In the genomic region with DNA sequence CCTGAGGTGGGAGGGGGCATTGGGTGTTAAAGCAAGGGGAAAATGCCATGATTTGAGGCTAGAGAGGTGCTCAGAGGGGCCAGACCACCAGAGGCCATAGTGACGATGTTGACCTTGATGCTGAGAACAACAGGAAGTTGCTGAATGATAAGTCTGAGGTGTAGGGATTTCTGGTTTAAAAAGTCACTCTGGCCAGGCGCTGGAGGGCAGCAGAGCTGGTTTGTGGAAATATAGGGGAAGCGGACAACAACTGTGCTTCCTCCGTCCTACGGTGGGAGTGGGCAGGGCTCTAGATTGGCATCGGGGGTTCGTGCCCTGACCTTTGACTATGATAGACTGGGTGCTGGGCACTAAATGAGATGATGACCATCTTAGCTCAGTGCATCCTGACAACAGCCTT, we compare ENCODE assay signal across 13 cellular contexts. TPM values are rescaled to one million over a fixed set of nuclear protein-coding genes. Genes with fewer than 3 reads are reported as not detected.
A peak's percentile ranks its signal among the peaks of the same experiment; 100 is the strongest.
DNase-seq lines count a peak whose midpoint lies in the region; ATAC-seq and TF ChIP-seq lines count a peak whose summit lies in the region.
"Had no signal": no experiment of that assay in that cellular context is flagged by ENCODE, and none has a peak within 500 bp of the region (broad histone marks: within the 10 kb centered on the region; RNA-seq: fewer than 3 reads in every experiment).

No MANE protein-coding gene starts in this region.

- peaks cover 6 to 94% (median 62%) of the 10 kb centered on the region in 12 donors for H3K4me1 ChIP-seq in heart left ventricle
- peaks cover 14% of the 10 kb centered on the region for H3K4me1 ChIP-seq in right cardiac atrium (ENCODE audit: control insufficient read depth, insufficient read depth, low read length)
- H3K4me1 ChIP-seq in rectal smooth muscle tissue (ENCODE audit: control insufficient read depth, insufficient read depth, low read length), result peaks cover 41% of the 10 kb centered on the region
- H3K4me1 ChIP-seq in aorta (ENCODE audit: control insufficient read depth in 1 of 2, insufficient read depth in 2 of 2, low read length in 2 of 2), result no peaks in the 10 kb centered on the region

- H3K27me3 ChIP-seq in heart left ventricle, result no peaks in the 10 kb centered on the region
- no peaks in the 10 kb centered on the region for H3K27me3 ChIP-seq in right cardiac atrium (ENCODE audit: control insufficient read depth, insufficient read depth)
- no peaks in the 10 kb centered on the region for H3K27me3 ChIP-seq in rectal smooth muscle tissue (ENCODE audit: control insufficient read depth, insufficient read depth, low read length)
- H3K27me3 ChIP-seq in aorta (ENCODE audit: control insufficient read depth in 1 of 2, insufficient read depth in 2 of 2, low read length in 1 of 2), result no peaks in the 10 kb centered on the region
- H3K27me3 ChIP-seq: brain microvascular endothelial cell had no signal

- 51 to 75% (median 67%) methylated on average over 7 of the region's 7 CpGs for WGBS in heart left ventricle, 4 donors
- 57% methylated on average over 7 of the region's 7 CpGs for WGBS in right cardiac atrium
- WGBS in aorta, 2 donors, result 57 to 59% methylated on average over 7 of the region's 7 CpGs

- TF ChIP-seq CTCF in heart left ventricle (IDR thresholded peaks at IDR 0.05), result peak in 5 of 12 donors; percentile 12 to 35 (median 18)

- ATAC-seq in heart left ventricle (peak in 2 of 4 donors; percentile 0 to 5), right cardiac atrium (peak; percentile 0 to 5), aorta (ENCODE audit: low FRiP score) (no peak), HG02610 (IDR thresholded peaks at IDR 0.05; ENCODE audit: unreplicated experiment) (no peak), HG02798 (IDR thresholded peaks at IDR 0.05; ENCODE audit: poor library complexity, unreplicated experiment) (no peak)
- ATAC-seq: GM12878 had no signal

- intact Hi-C loops in heart left ventricle (cut with DNase I), result no loop called here
- intact Hi-C loops in cardiac septum (cut with DNase I), result no loop called here
- intact Hi-C loops in right cardiac atrium (cut with DNase I), result loop anchor here in 1 of 4 donors (5.0 kb wide), 1 partner anchor 47 kb away; a partner anchor contains a TSS
- intact Hi-C loops in aorta (cut with DNase I), result loop anchor here in 1 of 2 donors (5.0 kb wide), 1 partner anchor 37 kb away; no protein-coding TSS in a partner anchor

- no peak overlapping the region for H3K9ac ChIP-seq in rectal smooth muscle tissue (ENCODE audit: low read length)

- no peaks in the 10 kb centered on the region for H3K9me3 ChIP-seq in heart left ventricle
- no peaks in the 10 kb centered on the region for H3K9me3 ChIP-seq in right cardiac atrium (ENCODE audit: control insufficient read depth, low read length)
- no peaks in the 10 kb centered on the region for H3K9me3 ChIP-seq in aorta (ENCODE audit: control insufficient read depth, low read length)

- DNase-seq in heart left ventricle, result peak in 1 of 5 donors; percentile 30
- no peak for DNase-seq in cardiac septum (ENCODE audit: low spot score)
- peak in 2 of 3 donors; percentile 49 to 66 for DNase-seq in right cardiac atrium
- no peak for DNase-seq in aorta
- no peak for DNase-seq in foreskin melanocyte
- DNase-seq: activated CD4-positive, CD25-positive, alpha-beta regulatory T cell; DND-41; SHP77 treated with DMSO at 0.1 percent for 48 hours had no signal

- H3K4me3 ChIP-seq in heart left ventricle (no peak overlapping the region), right cardiac atrium (ENCODE audit: low read length) (no peak overlapping the region), rectal smooth muscle tissue (ENCODE audit: low read length) (no peak overlapping the region), aorta (ENCODE audit: low read length in 2 of 2) (no peak overlapping the region)
- H3K4me3 ChIP-seq: GM12878 had no signal

- H3K27ac ChIP-seq in heart left ventricle (peak overlapping the region; percentile 80 to 98 (median 93)), right cardiac atrium (ENCODE audit: low read length) (peak overlapping the region; percentile 94), rectal smooth muscle tissue (ENCODE audit: low read depth, low read length) (peak overlapping the region; percentile 98), aorta (ENCODE audit: low read depth in 1 of 2, low read length in 2 of 2) (peak overlapping the region; percentile 94 to 99)
- H3K27ac ChIP-seq: brain microvascular endothelial cell had no signal

- H3K36me3 ChIP-seq in heart left ventricle (peaks cover 0 to 100% (median 97%) of the 10 kb centered on the region in 9 donors), rectal smooth muscle tissue (ENCODE audit: control insufficient read depth, insufficient read depth, low read length) (peaks cover 70% of the 10 kb centered on the region), aorta (ENCODE audit: control insufficient read depth in 1 of 2, insufficient read depth in 2 of 2, low read length in 1 of 2) (peaks cover 0 to 31% of the 10 kb centered on the region in 2 donors)

- TF ChIP-seq POLR2A in heart left ventricle (IDR thresholded peaks at IDR 0.05), result no peak

RNA-seq across cellular contexts. Expression of a gene that starts 44.7 kb away (rescaled TPM):
- total RNA-seq in heart left ventricle (100 to 1,000 TPM; 125 to 239 (median 154) TPM), cardiac septum (191 TPM), right cardiac atrium (100 to 1,000 TPM; 146 to 246 (median 172) TPM), aorta (100 to 1,000 TPM; 375 to 384 TPM)
- polyA plus RNA-seq in heart left ventricle (100 to 1,000 TPM; 129 to 148 TPM), right cardiac atrium (153 TPM), aorta (100 to 1,000 TPM in 1 of 2 donors, 10 to 100 TPM in 1; 80.0 to 115 TPM)

RNA-seq across cellular contexts. Expression of a gene that starts 57.4 kb away (rescaled TPM):
- total RNA-seq in heart left ventricle (1,000 to 10,000 TPM in 2 of 9 donors, 100 to 1,000 TPM in 7; 422 to 2,088 (median 703) TPM), cardiac septum (855 TPM), right cardiac atrium (1,000 to 10,000 TPM in 3 of 4 donors, 100 to 1,000 TPM in 1; 949 to 1,838 (median 1,489) TPM), aorta (1,000 to 10,000 TPM in 1 of 2 donors, 100 to 1,000 TPM in 1; 922 to 2,469 TPM)
- polyA plus RNA-seq in heart left ventricle (100 to 1,000 TPM; 379 to 481 TPM), right cardiac atrium (1,813 TPM), aorta (1,000 to 10,000 TPM in 1 of 2 donors, 100 to 1,000 TPM in 1; 451 to 1,099 TPM)

Comparison
In these comparisons a context has a peak if more than half of its experiments do, and no peak if none do; other contexts are left out.
1. DNase-seq: peak in right cardiac atrium (2 of 3); none in cardiac septum (single experiment), aorta (0 of 2) and foreskin melanocyte (single experiment).
2. ATAC-seq: peak in right cardiac atrium (2 of 2); none in aorta (single experiment), HG02610 (single experiment) and HG02798 (single experiment).
3. Peak in every context shown above with its lines, with median percentiles within 50 percentile points of each other: H3K27ac ChIP-seq.